In the genomic region with DNA sequence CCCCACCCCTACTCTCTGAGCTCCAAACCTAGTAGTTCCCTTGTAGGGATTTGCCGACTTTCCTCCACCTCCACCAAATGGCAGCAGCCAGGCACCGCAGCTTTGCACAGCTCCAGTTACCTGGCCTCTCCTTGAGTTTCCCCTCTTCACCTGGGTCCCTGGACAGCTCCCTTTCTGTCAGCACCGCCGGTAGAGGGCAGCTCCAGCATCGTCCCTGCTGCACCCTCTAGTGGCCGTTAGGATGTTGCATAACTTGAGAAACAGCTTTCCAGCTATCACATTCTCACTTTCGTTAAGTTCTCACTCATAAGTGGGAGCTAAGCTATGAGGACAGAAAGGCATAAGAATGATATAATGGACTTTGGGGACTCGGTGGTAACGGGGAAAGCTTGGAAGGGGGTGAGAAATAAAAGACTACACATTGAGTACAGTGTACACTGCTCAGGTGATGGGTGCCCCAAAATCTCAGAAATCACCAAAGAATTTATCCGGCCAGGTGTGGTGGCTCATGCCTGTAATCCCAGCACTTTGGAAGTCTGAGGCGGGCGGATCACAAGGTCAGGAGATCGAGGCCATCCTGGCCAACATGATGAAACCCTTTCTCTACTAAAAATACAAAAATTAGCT, we compare ENCODE assay signal across 1 cellular context.
TF ChIP-seq lines count a peak whose summit lies in the region.

No MANE protein-coding gene starts in this region.

TF ChIP-seq in HepG2, 621 proteins besides CTCF, POLR2A, EP300 and RAD21 (continued from another document and continues in another):
- TF ChIP-seq, protein P1, sequence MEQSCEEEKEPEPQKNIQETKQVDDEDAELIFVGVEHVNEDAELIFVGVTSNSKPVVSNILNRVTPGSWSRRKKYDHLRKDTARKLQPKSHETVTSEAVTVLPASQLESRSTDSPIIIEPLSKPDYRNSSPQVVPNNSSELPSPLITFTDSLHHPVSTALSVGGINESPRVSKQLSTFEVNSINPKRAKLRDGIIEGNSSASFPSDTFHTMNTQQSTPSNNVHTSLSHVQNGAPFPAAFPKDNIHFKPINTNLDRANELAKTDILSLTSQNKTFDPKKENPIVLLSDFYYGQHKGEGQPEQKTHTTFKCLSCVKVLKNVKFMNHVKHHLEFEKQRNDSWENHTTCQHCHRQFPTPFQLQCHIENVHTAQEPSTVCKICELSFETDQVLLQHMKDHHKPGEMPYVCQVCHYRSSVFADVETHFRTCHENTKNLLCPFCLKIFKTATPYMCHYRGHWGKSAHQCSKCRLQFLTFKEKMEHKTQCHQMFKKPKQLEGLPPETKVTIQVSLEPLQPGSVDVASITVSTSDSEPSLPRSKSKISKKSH (CRISPR knock-in tag; IDR thresholded peaks at IDR 0.05; ENCODE audit: borderline replicate concordance): no peak
- TF ChIP-seq ZNF883 (CRISPR knock-in tag; IDR thresholded peaks at IDR 0.05; ENCODE audit: not compliant biosample characterization) (no peak), ZNF570 (CRISPR knock-in tag; IDR thresholded peaks at IDR 0.05; ENCODE audit: borderline replicate concordance) (no peak), MIXL1 (CRISPR knock-in tag; IDR thresholded peaks at IDR 0.05) (0 out of 2 replicates have a peak, but pooled peaks have one; percentile 14), POLR2G (IDR thresholded peaks at IDR 0.05; ENCODE audit: low read depth, low read length) (no peak), GATAD2A (CRISPR knock-in tag; IDR thresholded peaks at IDR 0.05) (peak; percentile 32; the same call in 1 of the 2 replicates), MIER2 (CRISPR knock-in tag; IDR thresholded peaks at IDR 0.05) (peak; percentile 98), TEAD2 (CRISPR knock-in tag; IDR thresholded peaks at IDR 0.05) (no peak), ZNF605 (CRISPR knock-in tag; IDR thresholded peaks at IDR 0.05) (no peak), ISL2 (CRISPR knock-in tag; IDR thresholded peaks at IDR 0.05) (no peak), ZBTB38 (CRISPR knock-in tag; IDR thresholded peaks at IDR 0.05) (no peak), ZNF782 (CRISPR knock-in tag; IDR thresholded peaks at IDR 0.05; ENCODE audit: borderline replicate concordance) (no peak), ZNF180 (CRISPR knock-in tag; IDR thresholded peaks at IDR 0.05; ENCODE audit: borderline replicate concordance, low read depth) (no peak), ZNF629 (CRISPR knock-in tag; conservative IDR thresholded peaks at IDR 0.05) (no peak), SKI (IDR thresholded peaks at IDR 0.05; ENCODE audit: partially characterized antibody) (no peak), CEBPB (IDR thresholded peaks at IDR 0.05; ENCODE audit: borderline replicate concordance, low read depth, low read length) (peak; percentile 78), U2AF2 (IDR thresholded peaks at IDR 0.05; ENCODE audit: low read depth, low read length) (no peak), MXI1 (IDR thresholded peaks at IDR 0.05; ENCODE audit: borderline replicate concordance, low read depth, low read length) (no peak), DR1 (CRISPR knock-in tag; IDR thresholded peaks at IDR 0.05) (no peak), NPAS2 (CRISPR knock-in tag; IDR thresholded peaks at IDR 0.05; ENCODE audit: borderline replicate concordance) (no peak), TEAD3 (CRISPR knock-in tag; optimal IDR thresholded peaks at IDR 0.05; ENCODE audit: borderline replicate concordance) (peak; percentile 23), NCOR1 (IDR thresholded peaks at IDR 0.05; ENCODE audit: borderline replicate concordance, low read length) (no peak), ZNF235 (CRISPR knock-in tag; IDR thresholded peaks at IDR 0.05; ENCODE audit: borderline replicate concordance) (no peak), JARID2 (CRISPR knock-in tag; IDR thresholded peaks at IDR 0.05; ENCODE audit: insufficient replicate concordance) (no peak), ZNF746 (CRISPR knock-in tag; IDR thresholded peaks at IDR 0.05) (no peak), GTF2F1 (IDR thresholded peaks at IDR 0.05; ENCODE audit: low read length) (no peak), ZNF451 (CRISPR knock-in tag; IDR thresholded peaks at IDR 0.05) (peak; percentile 62; the same call in 1 of the 2 replicates), HES4 (CRISPR knock-in tag; IDR thresholded peaks at IDR 0.05; ENCODE audit: borderline replicate concordance) (no peak), BRD4 (CRISPR knock-in tag; IDR thresholded peaks at IDR 0.05) (no peak), SMAD1 (CRISPR knock-in tag; IDR thresholded peaks at IDR 0.05; ENCODE audit: borderline replicate concordance, low read depth) (no peak), MEIS1 (CRISPR knock-in tag; IDR thresholded peaks at IDR 0.05; ENCODE audit: borderline replicate concordance) (no peak), ZNF12 (CRISPR knock-in tag; IDR thresholded peaks at IDR 0.05) (peak; percentile 57; the same call in 1 of the 2 replicates), ZNF317 (CRISPR knock-in tag; IDR thresholded peaks at IDR 0.05) (no peak), ZNF30 (CRISPR knock-in tag; IDR thresholded peaks at IDR 0.05) (no peak), FOXK1 (CRISPR knock-in tag; IDR thresholded peaks at IDR 0.05; ENCODE audit: borderline replicate concordance, low read depth) (0 out of 2 replicates have a peak, but pooled peaks have one; percentile 18)
- TF ChIP-seq, protein P2, sequence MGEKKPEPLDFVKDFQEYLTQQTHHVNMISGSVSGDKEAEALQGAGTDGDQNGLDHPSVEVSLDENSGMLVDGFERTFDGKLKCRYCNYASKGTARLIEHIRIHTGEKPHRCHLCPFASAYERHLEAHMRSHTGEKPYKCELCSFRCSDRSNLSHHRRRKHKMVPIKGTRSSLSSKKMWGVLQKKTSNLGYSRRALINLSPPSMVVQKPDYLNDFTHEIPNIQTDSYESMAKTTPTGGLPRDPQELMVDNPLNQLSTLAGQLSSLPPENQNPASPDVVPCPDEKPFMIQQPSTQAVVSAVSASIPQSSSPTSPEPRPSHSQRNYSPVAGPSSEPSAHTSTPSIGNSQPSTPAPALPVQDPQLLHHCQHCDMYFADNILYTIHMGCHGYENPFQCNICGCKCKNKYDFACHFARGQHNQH (CRISPR knock-in tag; IDR thresholded peaks at IDR 0.05): peak; percentile 31; the same call in 1 of the 2 replicates
- TF ChIP-seq, protein P3, sequence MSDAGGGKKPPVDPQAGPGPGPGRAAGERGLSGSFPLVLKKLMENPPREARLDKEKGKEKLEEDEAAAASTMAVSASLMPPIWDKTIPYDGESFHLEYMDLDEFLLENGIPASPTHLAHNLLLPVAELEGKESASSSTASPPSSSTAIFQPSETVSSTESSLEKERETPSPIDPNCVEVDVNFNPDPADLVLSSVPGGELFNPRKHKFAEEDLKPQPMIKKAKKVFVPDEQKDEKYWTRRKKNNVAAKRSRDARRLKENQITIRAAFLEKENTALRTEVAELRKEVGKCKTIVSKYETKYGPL (CRISPR knock-in tag; IDR thresholded peaks at IDR 0.05): peak; percentile 96
- TF ChIP-seq, protein P4, sequence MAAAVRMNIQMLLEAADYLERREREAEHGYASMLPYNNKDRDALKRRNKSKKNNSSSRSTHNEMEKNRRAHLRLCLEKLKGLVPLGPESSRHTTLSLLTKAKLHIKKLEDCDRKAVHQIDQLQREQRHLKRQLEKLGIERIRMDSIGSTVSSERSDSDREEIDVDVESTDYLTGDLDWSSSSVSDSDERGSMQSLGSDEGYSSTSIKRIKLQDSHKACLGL (CRISPR knock-in tag; IDR thresholded peaks at IDR 0.05): no peak
- TF ChIP-seq, protein P5, sequence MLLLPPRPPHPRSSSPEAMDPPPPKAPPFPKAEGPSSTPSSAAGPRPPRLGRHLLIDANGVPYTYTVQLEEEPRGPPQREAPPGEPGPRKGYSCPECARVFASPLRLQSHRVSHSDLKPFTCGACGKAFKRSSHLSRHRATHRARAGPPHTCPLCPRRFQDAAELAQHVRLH (CRISPR knock-in tag; IDR thresholded peaks at IDR 0.05; ENCODE audit: borderline replicate concordance, low read depth): 0 out of 2 replicates have a peak, but pooled peaks have one; percentile 45
- TF ChIP-seq, protein P6, sequence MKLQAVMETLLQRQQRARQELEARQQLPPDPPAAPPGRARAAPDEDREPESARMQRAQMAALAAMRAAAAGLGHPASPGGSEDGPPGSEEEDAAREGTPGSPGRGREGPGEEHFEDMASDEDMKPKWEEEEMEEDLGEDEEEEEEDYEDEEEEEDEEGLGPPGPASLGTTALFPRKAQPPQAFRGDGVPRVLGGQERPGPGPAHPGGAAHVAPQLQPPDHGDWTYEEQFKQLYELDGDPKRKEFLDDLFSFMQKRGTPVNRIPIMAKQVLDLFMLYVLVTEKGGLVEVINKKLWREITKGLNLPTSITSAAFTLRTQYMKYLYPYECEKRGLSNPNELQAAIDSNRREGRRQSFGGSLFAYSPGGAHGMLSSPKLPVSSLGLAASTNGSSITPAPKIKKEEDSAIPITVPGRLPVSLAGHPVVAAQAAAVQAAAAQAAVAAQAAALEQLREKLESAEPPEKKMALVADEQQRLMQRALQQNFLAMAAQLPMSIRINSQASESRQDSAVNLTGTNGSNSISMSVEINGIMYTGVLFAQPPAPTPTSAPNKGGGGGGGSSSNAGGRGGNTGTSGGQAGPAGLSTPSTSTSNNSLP (IDR thresholded peaks at IDR 0.05; ENCODE audit: low read depth, low read length): no peak
- TF ChIP-seq, protein P7, sequence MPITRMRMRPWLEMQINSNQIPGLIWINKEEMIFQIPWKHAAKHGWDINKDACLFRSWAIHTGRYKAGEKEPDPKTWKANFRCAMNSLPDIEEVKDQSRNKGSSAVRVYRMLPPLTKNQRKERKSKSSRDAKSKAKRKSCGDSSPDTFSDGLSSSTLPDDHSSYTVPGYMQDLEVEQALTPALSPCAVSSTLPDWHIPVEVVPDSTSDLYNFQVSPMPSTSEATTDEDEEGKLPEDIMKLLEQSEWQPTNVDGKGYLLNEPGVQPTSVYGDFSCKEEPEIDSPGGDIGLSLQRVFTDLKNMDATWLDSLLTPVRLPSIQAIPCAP (CRISPR knock-in tag; IDR thresholded peaks at IDR 0.05; ENCODE audit: low read depth): no peak
- TF ChIP-seq, protein P8, sequence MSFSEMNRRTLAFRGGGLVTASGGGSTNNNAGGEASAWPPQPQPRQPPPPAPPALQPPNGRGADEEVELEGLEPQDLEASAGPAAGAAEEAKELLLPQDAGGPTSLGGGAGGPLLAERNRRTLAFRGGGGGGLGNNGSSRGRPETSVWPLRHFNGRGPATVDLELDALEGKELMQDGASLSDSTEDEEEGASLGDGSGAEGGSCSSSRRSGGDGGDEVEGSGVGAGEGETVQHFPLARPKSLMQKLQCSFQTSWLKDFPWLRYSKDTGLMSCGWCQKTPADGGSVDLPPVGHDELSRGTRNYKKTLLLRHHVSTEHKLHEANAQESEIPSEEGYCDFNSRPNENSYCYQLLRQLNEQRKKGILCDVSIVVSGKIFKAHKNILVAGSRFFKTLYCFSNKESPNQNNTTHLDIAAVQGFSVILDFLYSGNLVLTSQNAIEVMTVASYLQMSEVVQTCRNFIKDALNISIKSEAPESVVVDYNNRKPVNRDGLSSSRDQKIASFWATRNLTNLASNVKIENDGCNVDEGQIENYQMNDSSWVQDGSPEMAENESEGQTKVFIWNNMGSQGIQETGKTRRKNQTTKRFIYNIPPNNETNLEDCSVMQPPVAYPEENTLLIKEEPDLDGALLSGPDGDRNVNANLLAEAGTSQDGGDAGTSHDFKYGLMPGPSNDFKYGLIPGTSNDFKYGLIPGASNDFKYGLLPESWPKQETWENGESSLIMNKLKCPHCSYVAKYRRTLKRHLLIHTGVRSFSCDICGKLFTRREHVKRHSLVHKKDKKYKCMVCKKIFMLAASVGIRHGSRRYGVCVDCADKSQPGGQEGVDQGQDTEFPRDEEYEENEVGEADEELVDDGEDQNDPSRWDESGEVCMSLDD (CRISPR knock-in tag; IDR thresholded peaks at IDR 0.05; ENCODE audit: borderline replicate concordance): no peak
- TF ChIP-seq, protein P9, sequence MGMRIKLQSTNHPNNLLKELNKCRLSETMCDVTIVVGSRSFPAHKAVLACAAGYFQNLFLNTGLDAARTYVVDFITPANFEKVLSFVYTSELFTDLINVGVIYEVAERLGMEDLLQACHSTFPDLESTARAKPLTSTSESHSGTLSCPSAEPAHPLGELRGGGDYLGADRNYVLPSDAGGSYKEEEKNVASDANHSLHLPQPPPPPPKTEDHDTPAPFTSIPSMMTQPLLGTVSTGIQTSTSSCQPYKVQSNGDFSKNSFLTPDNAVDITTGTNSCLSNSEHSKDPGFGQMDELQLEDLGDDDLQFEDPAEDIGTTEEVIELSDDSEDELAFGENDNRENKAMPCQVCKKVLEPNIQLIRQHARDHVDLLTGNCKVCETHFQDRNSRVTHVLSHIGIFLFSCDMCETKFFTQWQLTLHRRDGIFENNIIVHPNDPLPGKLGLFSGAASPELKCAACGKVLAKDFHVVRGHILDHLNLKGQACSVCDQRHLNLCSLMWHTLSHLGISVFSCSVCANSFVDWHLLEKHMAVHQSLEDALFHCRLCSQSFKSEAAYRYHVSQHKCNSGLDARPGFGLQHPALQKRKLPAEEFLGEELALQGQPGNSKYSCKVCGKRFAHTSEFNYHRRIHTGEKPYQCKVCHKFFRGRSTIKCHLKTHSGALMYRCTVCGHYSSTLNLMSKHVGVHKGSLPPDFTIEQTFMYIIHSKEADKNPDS (CRISPR knock-in tag; IDR thresholded peaks at IDR 0.05): no peak
- TF ChIP-seq, protein P10, sequence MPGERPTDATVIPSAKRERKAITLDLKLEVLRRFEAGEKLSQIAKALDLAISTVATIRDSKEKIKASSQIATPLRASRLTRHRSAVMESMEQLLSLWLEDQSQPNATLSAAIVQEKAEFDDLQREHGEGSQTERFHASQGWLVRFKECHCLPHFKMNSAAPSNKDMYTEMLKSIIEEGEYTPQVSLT (CRISPR knock-in tag; IDR thresholded peaks at IDR 0.05; ENCODE audit: borderline replicate concordance, low read depth): no peak
- TF ChIP-seq, protein P11, sequence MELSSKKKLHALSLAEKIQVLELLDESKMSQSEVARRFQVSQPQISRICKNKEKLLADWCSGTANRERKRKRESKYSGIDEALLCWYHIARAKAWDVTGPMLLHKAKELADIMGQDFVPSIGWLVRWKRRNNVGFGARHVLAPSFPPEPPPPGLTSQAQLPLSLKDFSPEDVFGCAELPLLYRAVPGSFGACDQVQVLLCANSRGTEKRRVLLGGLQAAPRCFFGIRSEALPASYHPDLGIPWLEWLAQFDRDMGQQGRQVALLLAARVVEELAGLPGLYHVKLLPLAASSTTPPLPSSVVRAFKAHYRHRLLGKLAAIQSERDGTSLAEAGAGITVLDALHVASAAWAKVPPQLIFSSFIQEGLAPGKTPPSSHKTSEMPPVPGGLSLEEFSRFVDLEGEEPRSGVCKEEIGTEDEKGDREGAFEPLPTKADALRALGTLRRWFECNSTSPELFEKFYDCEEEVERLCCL (CRISPR knock-in tag; IDR thresholded peaks at IDR 0.05; ENCODE audit: borderline replicate concordance): no peak
